Comparison of ENCODE assay signal across 8 cellular contexts in genomic region chr6:157274471-157275226, GRCh38. TPM values are rescaled to one million over a fixed set of nuclear protein-coding genes. Genes with fewer than 3 reads are reported as not detected.
DNase-seq lines count a peak whose midpoint lies in the region; ATAC-seq and TF ChIP-seq lines count a peak whose summit lies in the region.

No MANE protein-coding gene starts in this region.

- DNase-seq in G401 (ENCODE audit: low spot score) (peak; percentile 65), GOT3 (lab: John Stamatoyannopoulos, UW) (peak; percentile 65), Kasumi-1 (lab: John Stamatoyannopoulos, UW) (peak; percentile 55 to 73), SK-N-DZ (ENCODE audit: low spot score) (peak; percentile 70), glomerular visceral epithelial cell (ENCODE audit: extremely low spot score) (peak; percentile 82), osteoblast (ENCODE audit: insufficient read length, low spot score, missing footprints) (peak; percentile 99), thoracic aorta (ENCODE audit: low spot score) (no peak)
- DNase-seq in activated naive CD4-positive, alpha-beta T cell treated with anti-CD3 and anti-CD28 coated beads, Interleukin-2, amount 10 ng/mL, durations not matched to agents 7 days and 5 days, result peak; percentile 90

- CTCF ChIA-PET in activated naive CD4-positive, alpha-beta T cell treated with anti-CD3 and anti-CD28 coated beads, Interleukin-2, amount 10 ng/mL, durations not matched to agents 7 days and 5 days (lab: Charles Lee), result interaction anchor here (0.6 to 2.8 kb wide), 11 partner anchors 12 to 238 kb away, joined by 3 to 15 read pairs (median 4); no protein-coding TSS in a partner anchor

- peak overlapping the region; percentile 85 for H3K4me3 Mint-ChIP-seq in activated naive CD4-positive, alpha-beta T cell treated with anti-CD3 and anti-CD28 coated beads, Interleukin-2, amount 10 ng/mL, durations not matched to agents 7 days and 5 days

- H3K27ac ChIP-seq in osteoblast (ENCODE audit: low read depth, low read length) (peak overlapping the region; percentile 45), thoracic aorta (peak overlapping the region; percentile 90 to 91)

- peaks cover 8% of the 10 kb centered on the region for H3K4me1 ChIP-seq in osteoblast (ENCODE audit: insufficient read depth, low read length)
- peaks cover 8 to 40% of the 10 kb centered on the region in 2 donors for H3K4me1 ChIP-seq in thoracic aorta (ENCODE audit: control insufficient read depth in 1 of 2, low read depth in 2 of 2)

- H3K4me2 ChIP-seq in osteoblast (ENCODE audit: insufficient read depth, low read length), result peak overlapping the region; percentile 86

- H3K9me3 Mint-ChIP-seq in activated naive CD4-positive, alpha-beta T cell treated with anti-CD3 and anti-CD28 coated beads, Interleukin-2, amount 10 ng/mL, durations not matched to agents 7 days and 5 days, result peaks cover 9% of the 10 kb centered on the region

- in situ Hi-C loops in G401 (cut with HindIII; ENCODE audit: low sequenced_read_pairs), result no loop called here

- H2AFZ ChIP-seq in osteoblast (ENCODE audit: low read length), result peak overlapping the region; percentile 97

- H3K27me3 ChIP-seq in osteoblast (ENCODE audit: insufficient read depth, low read length) (no peaks in the 10 kb centered on the region), thoracic aorta (replicated peaks; ENCODE audit: insufficient read depth) (no peaks in the 10 kb centered on the region)

- no peaks in the 10 kb centered on the region for H3K79me2 ChIP-seq in osteoblast (ENCODE audit: insufficient read depth, low read length)

- TF ChIP-seq CTCF in osteoblast (IDR thresholded peaks at IDR 0.05; ENCODE audit: extremely low read depth, low read depth, low read length), result peak; percentile 40
- TF ChIP-seq CTCF in thoracic aorta (IDR thresholded peaks at IDR 0.05), result peak; percentile 73

- H3K36me3 ChIP-seq in osteoblast (ENCODE audit: insufficient read depth, low read length) (no peaks in the 10 kb centered on the region), thoracic aorta (no peaks in the 10 kb centered on the region)

- H3K4me3 ChIP-seq in osteoblast (ENCODE audit: insufficient read depth, low read length) (peak overlapping the region; percentile 77), thoracic aorta (peak overlapping the region; percentile 77)

- H3K4me1 Mint-ChIP-seq in activated naive CD4-positive, alpha-beta T cell treated with anti-CD3 and anti-CD28 coated beads, Interleukin-2, amount 10 ng/mL, durations not matched to agents 7 days and 5 days, result peaks cover 14% of the 10 kb centered on the region

- peak; percentile 87 for ATAC-seq in thoracic aorta (ENCODE audit: insufficient number of reproducible peaks, low FRiP score, low read depth)

- H3K9me3 ChIP-seq in osteoblast (ENCODE audit: low read depth, low read length) (no peaks in the 10 kb centered on the region), thoracic aorta (no peaks in the 10 kb centered on the region)

- peaks cover 4% of the 10 kb centered on the region for H3K36me3 Mint-ChIP-seq in activated naive CD4-positive, alpha-beta T cell treated with anti-CD3 and anti-CD28 coated beads, Interleukin-2, amount 10 ng/mL, durations not matched to agents 7 days and 5 days

- H4K20me1 ChIP-seq in osteoblast (ENCODE audit: insufficient read depth, low read length), result no peaks in the 10 kb centered on the region

- H3K27ac Mint-ChIP-seq in activated naive CD4-positive, alpha-beta T cell treated with anti-CD3 and anti-CD28 coated beads, Interleukin-2, amount 10 ng/mL, durations not matched to agents 7 days and 5 days, result peak overlapping the region; percentile 91

- H3K27me3 Mint-ChIP-seq in activated naive CD4-positive, alpha-beta T cell treated with anti-CD3 and anti-CD28 coated beads, Interleukin-2, amount 10 ng/mL, durations not matched to agents 7 days and 5 days, result peaks cover 47% of the 10 kb centered on the region

RNA-seq across cellular contexts. Expression of gene TMEM242, which starts 48.7 kb away (rescaled TPM):
- 4.0 and 5.5 TPM in 2 replicates for total RNA-seq in G401 (2014; rRNA removed; shearing (Covaris generic))
- 7.6 and 8.4 TPM in 2 replicates for polyA plus RNA-seq in SK-N-DZ (2014; cell fraction: cytosol; rRNA removed)
- polyA plus RNA-seq in SK-N-DZ (2014; cell fraction: nucleus; rRNA removed), result 1.9 and 8.0 TPM in 2 replicates
- 5.6 and 6.2 TPM in 2 replicates for total RNA-seq in osteoblast
- total RNA-seq in thoracic aorta, result 1 to 10 TPM; 7.3 to 8.8 TPM
